1 cellular context compared by ENCODE assay signal in the genomic region with DNA sequence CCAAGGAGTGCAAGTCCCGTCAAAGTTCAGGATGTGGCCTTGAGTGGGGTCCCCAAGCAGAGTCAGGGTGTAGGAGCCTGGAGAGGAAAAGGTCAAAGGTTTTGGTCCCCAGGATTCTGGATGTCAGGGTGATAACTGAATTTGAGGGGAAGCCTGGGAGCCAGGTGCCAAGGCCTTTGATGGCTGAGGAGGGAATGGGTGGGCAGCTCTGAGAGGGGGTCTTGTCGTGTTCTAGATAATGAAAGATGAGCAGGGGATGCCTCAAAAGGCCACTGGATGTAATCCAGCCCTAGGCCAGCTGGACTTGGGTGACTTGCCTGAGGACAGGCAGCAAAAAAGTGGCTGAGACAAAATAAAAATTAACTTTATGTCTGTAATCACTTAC.
TF ChIP-seq lines count a peak whose summit lies in the region.

No MANE protein-coding gene starts in this region.

TF ChIP-seq in GM12878, 131 proteins besides CTCF, POLR2A, EP300 and RAD21:
- TF ChIP-seq, protein P1, sequence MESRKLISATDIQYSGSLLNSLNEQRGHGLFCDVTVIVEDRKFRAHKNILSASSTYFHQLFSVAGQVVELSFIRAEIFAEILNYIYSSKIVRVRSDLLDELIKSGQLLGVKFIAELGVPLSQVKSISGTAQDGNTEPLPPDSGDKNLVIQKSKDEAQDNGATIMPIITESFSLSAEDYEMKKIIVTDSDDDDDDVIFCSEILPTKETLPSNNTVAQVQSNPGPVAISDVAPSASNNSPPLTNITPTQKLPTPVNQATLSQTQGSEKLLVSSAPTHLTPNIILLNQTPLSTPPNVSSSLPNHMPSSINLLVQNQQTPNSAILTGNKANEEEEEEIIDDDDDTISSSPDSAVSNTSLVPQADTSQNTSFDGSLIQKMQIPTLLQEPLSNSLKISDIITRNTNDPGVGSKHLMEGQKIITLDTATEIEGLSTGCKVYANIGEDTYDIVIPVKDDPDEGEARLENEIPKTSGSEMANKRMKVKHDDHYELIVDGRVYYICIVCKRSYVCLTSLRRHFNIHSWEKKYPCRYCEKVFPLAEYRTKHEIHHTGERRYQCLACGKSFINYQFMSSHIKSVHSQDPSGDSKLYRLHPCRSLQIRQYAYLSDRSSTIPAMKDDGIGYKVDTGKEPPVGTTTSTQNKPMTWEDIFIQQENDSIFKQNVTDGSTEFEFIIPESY (IDR thresholded peaks at IDR 0.05), result no peak
- no peak for TF ChIP-seq FOS (IDR thresholded peaks at IDR 0.05; ENCODE audit: borderline replicate concordance, extremely low read depth, insufficient read length)
